Comparison of ENCODE assay signal across 17 cellular contexts in the genomic region with DNA sequence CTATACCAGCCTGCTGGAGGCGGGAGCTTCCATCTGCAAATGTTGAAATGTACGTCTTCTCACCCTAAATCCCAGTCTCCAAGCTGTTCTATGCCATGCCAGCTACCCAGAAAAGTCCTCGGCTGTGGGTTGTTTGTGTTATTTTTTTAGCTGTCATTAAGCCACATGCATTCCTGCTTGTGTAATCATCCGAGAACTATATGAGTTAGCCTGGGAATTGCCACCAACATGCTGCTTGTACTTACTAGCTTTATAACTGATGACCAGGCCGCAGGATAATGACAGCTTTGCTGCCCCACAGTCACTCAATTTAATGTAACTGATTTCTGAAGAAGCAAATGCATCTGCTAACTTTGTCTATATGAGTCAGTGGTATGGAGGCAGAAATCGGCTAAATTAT.
A peak's percentile ranks its signal among the peaks of the same experiment; 100 is the strongest.
DNase-seq lines count a peak whose midpoint lies in the region; ATAC-seq and TF ChIP-seq lines count a peak whose summit lies in the region.
"Had no signal": no experiment of that assay in that cellular context is flagged by ENCODE, and none has a peak within 500 bp of the region (broad histone marks: within the 10 kb centered on the region; RNA-seq: fewer than 3 reads in every experiment).

No MANE protein-coding gene starts in this region.

- no peak overlapping the region for H3K4me3 Mint-ChIP-seq in activated CD8-positive, alpha-beta T cell treated with anti-CD3 and anti-CD28 coated beads for 36 hours
- H3K4me3 Mint-ChIP-seq: activated CD8-positive, alpha-beta T cell treated with anti-CD3 and anti-CD28 coated beads, Interleukin-2, amount 10 ng/mL, durations not matched to agents 7 days and 5 days; activated T-helper 17 cell treated with anti-CD3 and anti-CD28 coated beads, Interleukin-2, amount 50 U/mL, for 72 hours; dendritic cell treated with granulocyte-macrophage colony-stimulating factor and Interleukin-4, amounts not matched to agents 40 ng/mL and 50 ng/mL, for 4 days had no signal

- H3K9me2 ChIP-seq in PC-3 (replicated peaks; ENCODE audit: low read length): no peaks in the 10 kb centered on the region

- H3K27me3 ChIP-seq in PC-3 (ENCODE audit: low read length): no peaks in the 10 kb centered on the region
- H3K27me3 ChIP-seq: left lung had no signal

- intact Hi-C loops in PC-3 (cut with micrococcal nuclease): no loop called here
- intact Hi-C loops in activated CD8-positive, alpha-beta T cell treated with anti-CD3 and anti-CD28 coated beads for 36 hours (cut with micrococcal nuclease): no loop called here

- CTCF ChIA-PET in PC-3 (lab: Charles Lee): no interaction called here
- CTCF ChIA-PET in HEK293T (lab: Yijun Ruan, JAX): interaction anchor here (0.6 to 0.7 kb wide), 2 partner anchors 301 to 340 kb away, joined by 3 read pairs; no protein-coding TSS in a partner anchor
- CTCF ChIA-PET in activated CD8-positive, alpha-beta T cell treated with anti-CD3 and anti-CD28 coated beads for 36 hours (lab: Charles Lee): no interaction called here

- H3K4me1 ChIP-seq in PC-3 (ENCODE audit: insufficient read depth, low read length): no peaks in the 10 kb centered on the region
- H3K4me1 ChIP-seq: left lung, SJCRH30 had no signal

- no peaks in the 10 kb centered on the region for H3K4me1 Mint-ChIP-seq in activated CD8-positive, alpha-beta T cell treated with anti-CD3 and anti-CD28 coated beads for 36 hours (ENCODE audit: low read depth)
- H3K4me1 Mint-ChIP-seq: activated T-helper 17 cell treated with anti-CD3 and anti-CD28 coated beads, Interleukin-2, amount 50 U/mL, for 72 hours had no signal

- POLR2A ChIA-PET in PC-3 (lab: Charles Lee; ENCODE audit: unreplicated experiment) (no interaction called here), HEK293T (lab: Yijun Ruan, JAX) (no interaction called here)
- POLR2A ChIA-PET in activated CD8-positive, alpha-beta T cell treated with anti-CD3 and anti-CD28 coated beads for 36 hours (lab: Charles Lee): interaction anchor here (0.6 kb wide), 1 partner anchor 90 kb away, joined by 3 read pairs; no protein-coding TSS in a partner anchor

- no peak overlapping the region for H3K9ac ChIP-seq in PC-3 (ENCODE audit: low read length)

- H3K27ac ChIP-seq in PC-3 (ENCODE audit: low read length): no peak overlapping the region
- H3K27ac ChIP-seq: left lung, SJCRH30 had no signal

- TF ChIP-seq CTCF in cardiac fibroblast (IDR thresholded peaks at IDR 0.05; ENCODE audit: low read depth, low read length) (no peak), PC-3 (conservative IDR thresholded peaks at IDR 0.05; ENCODE audit: low read depth, low read length) (no peak)
- no peak for TF ChIP-seq CTCF in activated CD8-positive, alpha-beta T cell treated with anti-CD3 and anti-CD28 coated beads for 36 hours (IDR thresholded peaks at IDR 0.05)

- no TSS peak for BruUV-seq in PC-3 (replicated peaks; lab: Mats Ljungman, UMichigan)

- H3K27ac Mint-ChIP-seq in activated CD8-positive, alpha-beta T cell treated with anti-CD3 and anti-CD28 coated beads for 36 hours: no peak overlapping the region
- H3K27ac Mint-ChIP-seq: activated CD8-positive, alpha-beta T cell treated with anti-CD3 and anti-CD28 coated beads, Interleukin-2, amount 10 ng/mL, durations not matched to agents 7 days and 5 days; activated T-helper 17 cell treated with anti-CD3 and anti-CD28 coated beads, Interleukin-2, amount 50 U/mL, for 72 hours; dendritic cell treated with granulocyte-macrophage colony-stimulating factor and Interleukin-4, amounts not matched to agents 40 ng/mL and 50 ng/mL, for 4 days had no signal

- H3K9me3 Mint-ChIP-seq in activated CD8-positive, alpha-beta T cell treated with anti-CD3 and anti-CD28 coated beads for 36 hours: no peaks in the 10 kb centered on the region
- H3K9me3 Mint-ChIP-seq: dendritic cell treated with granulocyte-macrophage colony-stimulating factor and Interleukin-4, amounts not matched to agents 40 ng/mL and 50 ng/mL, for 4 days had no signal

- H3K27me3 Mint-ChIP-seq in activated CD8-positive, alpha-beta T cell treated with anti-CD3 and anti-CD28 coated beads for 36 hours: no peaks in the 10 kb centered on the region
- H3K27me3 Mint-ChIP-seq: activated T-helper 17 cell treated with anti-CD3 and anti-CD28 coated beads, Interleukin-2, amount 50 U/mL, for 72 hours; dendritic cell treated with granulocyte-macrophage colony-stimulating factor and Interleukin-4, amounts not matched to agents 40 ng/mL and 50 ng/mL, for 4 days had no signal

- H3K36me3 ChIP-seq in PC-3 (ENCODE audit: low read depth, low read length): no peaks in the 10 kb centered on the region
- H3K36me3 ChIP-seq: left lung, SJCRH30 had no signal

- peak; percentile 58 for DNase-seq in Caki2 (ENCODE audit: low read depth)
- DNase-seq in NCI-H2227 (lab: John Stamatoyannopoulos, UW; ENCODE audit: unreplicated experiment): peak; percentile 53
- DNase-seq in cardiac fibroblast (ENCODE audit: low read depth in 2 of 2): peak; percentile 19 to 53
- DNase-seq in myocyte (ENCODE audit: low read depth): peak; percentile 35
- no peak for DNase-seq in PC-3
- DNase-seq in HEK293T (ENCODE audit: extremely low spot score): no peak
- DNase-seq in NCI-H69 (lab: John Stamatoyannopoulos, UW): no peak
- no peak for DNase-seq in activated CD8-positive, alpha-beta T cell treated with anti-CD3 and anti-CD28 coated beads for 36 hours
- DNase-seq: activated CD8-positive, alpha-beta T cell treated with anti-CD3 and anti-CD28 coated beads, Interleukin-2, amount 10 ng/mL, durations not matched to agents 7 days and 5 days; amygdala; erythroblast; left lung; NCI-H226; SJCRH30 had no signal

- no peaks in the 10 kb centered on the region for H3K79me2 ChIP-seq in PC-3 (ENCODE audit: low read length)

- in situ Hi-C loops in Caki2 (cut with HindIII; ENCODE audit: low pct_unique_long_range_greater_than_20kb, low sequenced_read_pairs): no loop called here

- no peak overlapping the region for H3K4me3 ChIP-seq in cardiac fibroblast (replicated peaks in 1 of 2; ENCODE audit: low read depth in 2 of 2, low read length in 2 of 2)
- no peak overlapping the region for H3K4me3 ChIP-seq in PC-3 (ENCODE audit: low read length)
- H3K4me3 ChIP-seq: K562, left lung, SJCRH30 had no signal

- no peaks in the 10 kb centered on the region for H3F3A ChIP-seq in PC-3 (ENCODE audit: low read length, unreplicated experiment)

- ATAC-seq in PC-3: no peak
- no peak for ATAC-seq in activated CD8-positive, alpha-beta T cell treated with anti-CD3 and anti-CD28 coated beads for 36 hours
- ATAC-seq: activated CD8-positive, alpha-beta T cell treated with anti-CD3 and anti-CD28 coated beads, Interleukin-2, amount 10 ng/mL, durations not matched to agents 7 days and 5 days; activated T-helper 17 cell treated with anti-CD3 and anti-CD28 coated beads, Interleukin-2, amount 50 U/mL, for 72 hours; K562; left lung had no signal

- no peak overlapping the region for H2AFZ ChIP-seq in PC-3 (ENCODE audit: low read length)

- no peaks in the 10 kb centered on the region for H3K36me3 Mint-ChIP-seq in activated CD8-positive, alpha-beta T cell treated with anti-CD3 and anti-CD28 coated beads for 36 hours (ENCODE audit: low read depth)

- H4K20me1 ChIP-seq in PC-3 (ENCODE audit: low read length): no peaks in the 10 kb centered on the region

- no peak overlapping the region for H3K4me2 ChIP-seq in PC-3 (ENCODE audit: low read length)

- H3K9me3 ChIP-seq in PC-3 (ENCODE audit: low read length): no peaks in the 10 kb centered on the region
- H3K9me3 ChIP-seq: left lung, SJCRH30 had no signal

TF ChIP-seq in HEK293T, 16 proteins besides CTCF, POLR2A, EP300 and RAD21:
- no peak for TF ChIP-seq HDGF (IDR thresholded peaks at IDR 0.05; ENCODE audit: borderline replicate concordance)
- no peak for TF ChIP-seq CTBP1 (IDR thresholded peaks at IDR 0.05; ENCODE audit: borderline replicate concordance)
- TF ChIP-seq ARNT (IDR thresholded peaks at IDR 0.05): no peak
- TF ChIP-seq, protein P1, sequence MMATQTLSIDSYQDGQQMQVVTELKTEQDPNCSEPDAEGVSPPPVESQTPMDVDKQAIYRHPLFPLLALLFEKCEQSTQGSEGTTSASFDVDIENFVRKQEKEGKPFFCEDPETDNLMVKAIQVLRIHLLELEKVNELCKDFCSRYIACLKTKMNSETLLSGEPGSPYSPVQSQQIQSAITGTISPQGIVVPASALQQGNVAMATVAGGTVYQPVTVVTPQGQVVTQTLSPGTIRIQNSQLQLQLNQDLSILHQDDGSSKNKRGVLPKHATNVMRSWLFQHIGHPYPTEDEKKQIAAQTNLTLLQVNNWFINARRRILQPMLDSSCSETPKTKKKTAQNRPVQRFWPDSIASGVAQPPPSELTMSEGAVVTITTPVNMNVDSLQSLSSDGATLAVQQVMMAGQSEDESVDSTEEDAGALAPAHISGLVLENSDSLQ (IDR thresholded peaks at IDR 0.05): no peak
- TF ChIP-seq SP1 (IDR thresholded peaks at IDR 0.05): no peak
- no peak for TF ChIP-seq BHLHE40 (IDR thresholded peaks at IDR 0.05; ENCODE audit: borderline replicate concordance)
- no peak for TF ChIP-seq FOXM1 (IDR thresholded peaks at IDR 0.05; ENCODE audit: borderline replicate concordance)
- TF ChIP-seq SUZ12 (IDR thresholded peaks at IDR 0.05): no peak
- TF ChIP-seq LEF1 (IDR thresholded peaks at IDR 0.05; ENCODE audit: borderline replicate concordance): no peak
- TF ChIP-seq TARDBP (IDR thresholded peaks at IDR 0.05): no peak
- no peak for TF ChIP-seq ZNF384 (IDR thresholded peaks at IDR 0.05)
- no peak for TF ChIP-seq L3MBTL2 (conservative IDR thresholded peaks at IDR 0.05)
- TF ChIP-seq FOXK2 (IDR thresholded peaks at IDR 0.05): no peak
TF ChIP-seq in HEK293T: peak in this region for 0.

Comparison
In these comparisons a context has a peak if more than half of its experiments do, and no peak if none do; other contexts are left out.
1. DNase-seq: peak in Caki2 (single experiment), NCI-H2227 (single experiment), cardiac fibroblast (2 of 2) and myocyte (single experiment); none in PC-3 (single experiment), HEK293T (single experiment), NCI-H69 (single experiment) and activated CD8-positive, alpha-beta T cell treated with anti-CD3 and anti-CD28 coated beads for 36 hours (single experiment).